In genomic region chr1:19353596-19353995, GRCh38 we compare ENCODE assay signal across 1 cellular context.
TF ChIP-seq lines count a peak whose summit lies in the region.

No MANE protein-coding gene starts in this region.

TF ChIP-seq in GM23338, 12 proteins besides CTCF, POLR2A, EP300 and RAD21 (continued from another document):
- TF ChIP-seq ZNF462 (CRISPR knock-in tag; IDR thresholded peaks at IDR 0.05) (peak; percentile 32; the same call in 1 of the 2 replicates), EZH2phosphoT487 (IDR thresholded peaks at IDR 0.05; ENCODE audit: unreplicated experiment) (no peak)
